Comparison of ENCODE assay signal across 23 cellular contexts in the genomic region with DNA sequence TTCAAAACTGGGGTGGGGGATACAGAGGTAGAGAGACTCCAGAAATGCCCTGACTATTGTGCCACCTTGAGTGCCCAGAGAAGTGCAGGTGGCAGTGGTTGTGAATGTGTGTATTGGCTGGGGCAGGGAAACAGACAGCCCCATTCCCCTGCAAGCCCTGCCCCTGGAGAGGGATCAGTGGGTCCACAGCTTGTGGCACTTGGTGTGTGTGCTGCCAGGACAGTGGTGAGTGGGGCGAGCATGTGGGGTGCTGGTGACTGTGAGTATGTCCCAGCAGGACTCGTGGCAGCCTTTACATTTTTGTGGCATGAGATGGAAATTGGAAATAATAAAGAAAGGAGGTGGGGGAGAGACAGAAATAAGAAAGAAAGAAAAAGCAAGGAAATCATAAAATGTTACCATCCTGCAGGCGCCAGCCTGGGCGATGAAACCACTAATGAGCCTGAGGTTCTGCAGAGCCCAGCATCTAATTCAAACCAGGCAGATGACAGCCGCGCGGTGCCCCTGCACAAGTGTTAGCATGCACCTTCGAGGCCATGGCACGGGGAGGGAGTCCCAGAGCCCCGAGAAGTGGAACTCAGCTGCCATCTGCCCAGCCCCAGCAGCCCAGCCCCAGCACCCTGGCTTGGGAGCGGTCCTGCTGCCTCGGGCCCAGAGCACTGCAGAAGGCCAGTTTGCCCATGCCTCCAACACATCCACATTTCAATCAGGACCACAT.
"Had no signal": no experiment of that assay in that cellular context is flagged by ENCODE, and none has a peak within 500 bp of the region (broad histone marks: within the 10 kb centered on the region; RNA-seq: fewer than 3 reads in every experiment).

No MANE protein-coding gene starts in this region.

- H3K4me3 ChIP-seq: coronary artery, hepatocyte, psoas muscle, right lobe of liver, spleen, stomach, thoracic aorta had no signal

- H2AFZ ChIP-seq: hepatocyte, parathyroid adenoma had no signal

- H3K4me3 Mint-ChIP-seq: endodermal cell; naive thymus-derived CD4-positive, alpha-beta T cell; nephron progenitor cell had no signal

- H3K36me3 Mint-ChIP-seq: naive thymus-derived CD4-positive, alpha-beta T cell had no signal

- H3K27ac Mint-ChIP-seq: endodermal cell; naive thymus-derived CD4-positive, alpha-beta T cell; nephron progenitor cell had no signal

- H3K9me3 ChIP-seq: psoas muscle, right lobe of liver, spleen, stomach, thoracic aorta had no signal

- H3K4me1 ChIP-seq: parathyroid adenoma, psoas muscle, right lobe of liver, stomach had no signal

- ATAC-seq: naive thymus-derived CD4-positive, alpha-beta T cell; psoas muscle; right lobe of liver had no signal

- H3K36me3 ChIP-seq: right lobe of liver, spleen, stomach, thoracic aorta had no signal

- H3K9me3 Mint-ChIP-seq: endodermal cell, nephron progenitor cell had no signal

- H3K27ac ChIP-seq: coronary artery, hepatocyte, parathyroid adenoma, psoas muscle, right lobe of liver, spleen, stomach, thoracic aorta had no signal

- H3K79me2 ChIP-seq: hepatocyte, parathyroid adenoma had no signal

- H3K4me1 Mint-ChIP-seq: endodermal cell had no signal

- DNase-seq: effector CD4-positive, alpha-beta T cell; endodermal cell; erythroblast; foreskin melanocyte; head of caudate nucleus; mammary epithelial cell; naive thymus-derived CD4-positive, alpha-beta T cell; nephron progenitor cell; psoas muscle; retina; right lobe of liver; spleen; stimulated activated CD4-positive, alpha-beta T cell treated with anti-CD3 and anti-CD28 coated beads, Interleukin-15, amount 100 ng/mL, for 24 hours; stimulated activated CD4-positive, alpha-beta T cell treated with anti-CD3 and anti-CD28 coated beads, Interleukin-1b, Interleukin-23, amount 100 ng/mL, for 48 hours; stimulated activated CD4-positive, alpha-beta T cell treated with anti-CD3 and anti-CD28 coated beads, Interleukin-4, amount 100 ng/mL, for 24 hours; stimulated activated naive CD4-positive, alpha-beta T cell; stomach; substantia nigra; trophoblast cell had no signal

- H3K9ac ChIP-seq: parathyroid adenoma had no signal

- H3K4me2 ChIP-seq: hepatocyte had no signal
